Comparison of ENCODE assay signal across 8 cellular contexts in the genomic region with DNA sequence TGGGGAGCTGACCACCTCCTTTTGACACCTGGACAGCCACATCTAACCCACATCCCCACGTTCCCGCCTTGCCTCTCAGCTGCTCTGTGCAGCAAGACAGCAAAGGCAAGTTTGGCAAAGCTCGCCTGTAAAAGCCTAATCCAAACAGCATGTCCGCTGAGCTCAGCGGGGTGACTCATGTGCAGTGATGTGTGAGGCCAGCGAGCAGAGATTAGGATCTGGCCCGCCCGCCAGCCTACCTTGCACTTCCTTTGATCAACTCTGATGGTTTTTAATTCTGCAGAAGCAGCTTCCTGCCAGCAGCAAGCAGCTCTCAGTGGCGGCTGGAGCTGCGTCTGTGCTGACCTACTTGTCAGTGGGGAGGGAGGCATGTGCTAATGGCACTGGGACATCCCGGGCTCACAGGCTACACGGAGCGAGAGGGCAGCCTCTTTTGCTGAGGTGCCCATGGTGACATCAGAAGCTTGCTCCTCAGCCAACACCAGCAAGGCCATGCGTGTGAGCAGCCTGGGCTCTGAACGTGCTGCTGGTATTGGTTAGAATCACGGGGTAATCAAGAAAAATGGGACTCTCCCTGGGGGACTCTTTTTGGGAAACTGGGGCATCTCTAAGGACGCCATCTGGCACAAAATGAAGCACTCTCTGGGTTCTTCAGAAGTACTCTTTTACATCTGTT. TPM values are rescaled to one million over a fixed set of nuclear protein-coding genes. Genes with fewer than 3 reads are reported as not detected.
DNase-seq lines count a peak whose midpoint lies in the region; ATAC-seq, FAIRE-seq and TF ChIP-seq lines count a peak whose summit lies in the region.

No MANE protein-coding gene starts in this region.

- H2AFZ ChIP-seq in astrocyte (ENCODE audit: low read depth, low read length) = peak overlapping the region; percentile 68

- no peaks in the 10 kb centered on the region for H3K79me2 ChIP-seq in astrocyte (ENCODE audit: insufficient read depth, low read length)

- H3K4me2 ChIP-seq in astrocyte (ENCODE audit: low read length) = peak overlapping the region; percentile 82

- H3K27ac ChIP-seq in astrocyte (ENCODE audit: low read depth, low read length) = peak overlapping the region; percentile 89

- H3K4me1 ChIP-seq in astrocyte (ENCODE audit: insufficient read depth, low read length) = peaks cover 37% of the 10 kb centered on the region

- H3K9me3 Mint-ChIP-seq in astrocyte (ENCODE audit: unreplicated experiment) = no peaks in the 10 kb centered on the region

- H3K27me3 Mint-ChIP-seq in astrocyte (ENCODE audit: low read depth, unreplicated experiment) = no peaks in the 10 kb centered on the region

- peak overlapping the region; percentile 94 for H3K27ac Mint-ChIP-seq in astrocyte (ENCODE audit: unreplicated experiment)

- peak overlapping the region; percentile 61 for H3K9ac ChIP-seq in astrocyte (ENCODE audit: low read length)

- peak overlapping the region; percentile 48 for H3K4me3 ChIP-seq in astrocyte (ENCODE audit: insufficient read depth, low read depth, low read length)
- H3K4me3 ChIP-seq in skeletal muscle cell (ENCODE audit: low read depth, low read length) = peak overlapping the region; percentile 27

- peak; percentile 69 for ATAC-seq in HG02623 (IDR thresholded peaks at IDR 0.05; ENCODE audit: unreplicated experiment)

- H4K20me1 ChIP-seq in astrocyte (ENCODE audit: insufficient read depth, low read length) = no peaks in the 10 kb centered on the region

- no peaks in the 10 kb centered on the region for H3K9me3 ChIP-seq in astrocyte (ENCODE audit: insufficient read depth, low read depth, low read length)

- TF ChIP-seq CTCF in astrocyte (IDR thresholded peaks at IDR 0.05; ENCODE audit: insufficient read depth, low read depth, low read length) = no peak

- H3K36me3 Mint-ChIP-seq in astrocyte (ENCODE audit: low read depth, unreplicated experiment) = no peaks in the 10 kb centered on the region

- DNase-seq in GM12891 (ENCODE audit: insufficient read length, low spot score) (peak; percentile 25), NCI-H1092 (lab: John Stamatoyannopoulos, UW) (peak; percentile 26), T1000 (lab: John Stamatoyannopoulos, UW) (peak; percentile 85), astrocyte (ENCODE audit: low read depth) (peak; percentile 98), hippocampal formation (lab: John Stamatoyannopoulos, UW) (peak; percentile 24 to 29), skeletal muscle cell (ENCODE audit: low read depth) (peak; percentile 91), NCI-H1930 (lab: John Stamatoyannopoulos, UW) (no peak)

- H3K27me3 ChIP-seq in astrocyte (ENCODE audit: insufficient read depth, low read length) = no peaks in the 10 kb centered on the region

- FAIRE-seq in GM12891 (lab: Jason Lieb, UNC) (peak; percentile 91), astrocyte (lab: Jason Lieb, UNC) (no peak)

- peak overlapping the region; percentile 2 for H3K4me3 Mint-ChIP-seq in astrocyte (ENCODE audit: unreplicated experiment)

- no peaks in the 10 kb centered on the region for H3K36me3 ChIP-seq in astrocyte (ENCODE audit: insufficient read depth, low read length)

- peaks cover 73% of the 10 kb centered on the region for H3K4me1 Mint-ChIP-seq in astrocyte (ENCODE audit: low read depth, unreplicated experiment)

- peak; percentile 53; the same call in 1 of the 2 replicates for TF ChIP-seq POLR2A in GM12891 (IDR thresholded peaks at IDR 0.05; ENCODE audit: low read depth, low read length)

TF ChIP-seq in GM12891, 5 proteins besides CTCF, POLR2A, EP300 and RAD21:
- TF ChIP-seq SPI1 (IDR thresholded peaks at IDR 0.05; ENCODE audit: low read depth, low read length) (peak; percentile 45; the same call in 1 of the 2 replicates), POLR2AphosphoS5 (IDR thresholded peaks at IDR 0.05; ENCODE audit: low read depth, low read length) (peak; percentile 53; the same call in 1 of the 2 replicates), TAF1 (IDR thresholded peaks at IDR 0.05; ENCODE audit: low read depth, low read length) (peak; percentile 93), POU2F2 (IDR thresholded peaks at IDR 0.05; ENCODE audit: low read depth, low read length) (peak; percentile 66; the same call in 1 of the 2 replicates), PAX5 (IDR thresholded peaks at IDR 0.05; ENCODE audit: insufficient read depth, low read length, severe bottlenecking) (peak; percentile 89)

RNA-seq across cellular contexts. Expression of a gene that starts 36.0 kb away (rescaled TPM):
- 23.4 TPM for polyA plus RNA-seq in GM12891 (2012; ENCODE audit: low read depth, missing spikeins)
- 68.2 and 71.9 TPM in 2 replicates for total RNA-seq in astrocyte

Comparison
In these comparisons a context has a peak if more than half of its experiments do, and no peak if none do; other contexts are left out.
1. DNase-seq: peak in GM12891 (single experiment), NCI-H1092 (single experiment), T1000 (single experiment), astrocyte (single experiment), hippocampal formation (2 of 2) and skeletal muscle cell (single experiment); none in NCI-H1930 (0 of 2).